10 cellular contexts compared by ENCODE assay signal in genomic region chr10:97923476-97923875, GRCh38.
"Had no signal": no experiment of that assay in that cellular context is flagged by ENCODE, and none has a peak within 500 bp of the region (broad histone marks: within the 10 kb centered on the region; RNA-seq: fewer than 3 reads in every experiment).

No MANE protein-coding gene starts in this region.

- H3K4me1 ChIP-seq: HAP-1 had no signal

- ATAC-seq: HCT116, K562 had no signal

- FAIRE-seq: H54, HTR-8/SVneo, K562 had no signal

- H3K4me3 ChIP-seq: GM23248, HAP-1, K562 had no signal

- DNase-seq: GM23248, GOT3, HFFc6, IMR-90, KG1 had no signal

- H3K36me3 ChIP-seq: HAP-1 had no signal

- H2AFZ ChIP-seq: GM23248 had no signal

- H3K27ac ChIP-seq: GM23248 had no signal

- H3K9me3 ChIP-seq: HAP-1 had no signal

- H3K9ac ChIP-seq: GM23248 had no signal
